Comparison of ENCODE assay signal across 18 cellular contexts in genomic region chr2:161265874-161266273, GRCh38.
"Had no signal": no experiment of that assay in that cellular context is flagged by ENCODE, and none has a peak within 500 bp of the region (broad histone marks: within the 10 kb centered on the region; RNA-seq: fewer than 3 reads in every experiment).

No MANE protein-coding gene starts in this region.

- H3K27me3 ChIP-seq: brain microvascular endothelial cell, esophagus muscularis mucosa, hepatocyte, left lung, pancreas, sigmoid colon, spleen had no signal

- H3K4me2 ChIP-seq: hepatocyte had no signal

- H3K4me3 Mint-ChIP-seq: activated T-helper 1 cell treated with anti-CD3 and anti-CD28 coated beads, Interleukin-12 subunit alpha, Interleukin-12 subunit beta, Interleukin-2, Interleukin-4 antibody, amounts not matched to agents 30 ng/mL and 10 ng/mL and 1 ng/mL, durations not matched to agents 14 hours and 24 hours and 36 hours; central memory CD8-positive, alpha-beta T cell had no signal

- H2AFZ ChIP-seq: hepatocyte had no signal

- H3K27ac ChIP-seq: brain microvascular endothelial cell, coronary artery, esophagus muscularis mucosa, hepatocyte, left lung, pancreas, sigmoid colon, spleen, thoracic aorta had no signal

- H3K4me3 ChIP-seq: coronary artery, esophagus muscularis mucosa, hepatocyte, left lung, pancreas, sigmoid colon, spleen, thoracic aorta had no signal

- H3K79me2 ChIP-seq: hepatocyte had no signal

- H3K36me3 ChIP-seq: brain microvascular endothelial cell, esophagus muscularis mucosa, left lung, pancreas, sigmoid colon, spleen, thoracic aorta had no signal

- H3K4me1 ChIP-seq: esophagus muscularis mucosa, left lung, pancreas, sigmoid colon, spleen had no signal

- H3K9me3 Mint-ChIP-seq: activated T-helper 1 cell treated with anti-CD3 and anti-CD28 coated beads, Interleukin-12 subunit alpha, Interleukin-12 subunit beta, Interleukin-2, Interleukin-4 antibody, amounts not matched to agents 30 ng/mL and 10 ng/mL and 1 ng/mL, durations not matched to agents 14 hours and 24 hours and 36 hours; central memory CD8-positive, alpha-beta T cell; naive B cell had no signal

- H3K4me1 Mint-ChIP-seq: central memory CD8-positive, alpha-beta T cell; naive B cell had no signal

- H3K27me3 Mint-ChIP-seq: central memory CD8-positive, alpha-beta T cell; naive B cell had no signal

- H3K36me3 Mint-ChIP-seq: naive B cell had no signal

- H3K27ac Mint-ChIP-seq: activated T-helper 1 cell treated with anti-CD3 and anti-CD28 coated beads, Interleukin-12 subunit alpha, Interleukin-12 subunit beta, Interleukin-2, Interleukin-4 antibody, amounts not matched to agents 30 ng/mL and 10 ng/mL and 1 ng/mL, durations not matched to agents 14 hours and 24 hours and 36 hours; naive B cell had no signal

- FAIRE-seq: keratinocyte, pancreas had no signal

- H3K9me3 ChIP-seq: esophagus muscularis mucosa, left lung, pancreas, sigmoid colon, spleen, thoracic aorta had no signal

- ATAC-seq: activated CD4-positive, CD25-positive, alpha-beta regulatory T cell treated with anti-CD3 and anti-CD28 coated beads, Interleukin-2, amount 50 U/mL, for 24 hours; left lung; pancreas had no signal

- DNase-seq: activated CD4-positive, alpha-beta T cell treated with anti-CD3 and anti-CD28 coated beads, Interleukin-2, amount 50 U/mL, for 1 hour; activated naive CD4-positive, alpha-beta T cell; anterior cingulate cortex; brain microvascular endothelial cell; left lung; mammary epithelial cell; naive B cell; pancreas; sigmoid colon; spleen had no signal
